25 cellular contexts compared by ENCODE assay signal in the genomic region with DNA sequence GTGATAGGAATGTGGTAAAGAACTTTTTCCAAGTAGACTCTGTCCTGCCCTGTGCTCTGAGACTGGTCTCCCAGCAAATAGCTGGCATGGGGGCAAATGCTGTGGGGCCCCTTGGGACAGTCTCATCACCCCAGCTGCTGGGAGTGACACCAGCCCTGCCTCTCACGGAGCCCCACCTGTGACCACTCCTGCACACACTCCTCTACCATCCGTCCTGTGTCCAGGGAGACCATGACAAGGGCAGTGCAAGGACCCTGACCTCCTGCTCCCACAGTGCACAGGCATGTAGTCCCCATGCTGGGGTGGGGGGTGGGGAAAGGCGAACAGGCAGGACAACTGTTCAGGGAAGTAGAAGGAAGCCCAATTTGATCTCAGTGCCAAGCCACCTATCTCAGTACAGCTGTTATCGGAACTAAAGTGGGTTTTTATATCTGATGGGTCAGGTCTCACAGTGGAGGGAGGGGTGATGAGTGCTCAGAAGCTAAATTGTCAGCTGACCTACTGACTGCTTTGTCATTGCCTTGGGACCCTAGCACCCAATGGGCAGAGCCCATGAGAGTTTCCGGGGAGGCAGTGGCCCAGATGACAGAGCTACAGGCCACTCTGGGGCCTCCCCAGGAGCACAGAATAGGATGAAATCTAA. TPM values are rescaled to one million over a fixed set of nuclear protein-coding genes. Genes with fewer than 3 reads are reported as not detected.
DNase-seq lines count a peak whose midpoint lies in the region; ATAC-seq and TF ChIP-seq lines count a peak whose summit lies in the region.
"Had no signal": no experiment of that assay in that cellular context is flagged by ENCODE, and none has a peak within 500 bp of the region (broad histone marks: within the 10 kb centered on the region; RNA-seq: fewer than 3 reads in every experiment).

No MANE protein-coding gene starts in this region.

- no peak for DNase-seq in left ventricle myocardium inferior
- DNase-seq in cardiac septum (ENCODE audit: low spot score), result no peak
- DNase-seq in lung (ENCODE audit: low spot score), result peak; percentile 21
- peak; percentile 36 for DNase-seq in sciatic nerve (ENCODE audit: low spot score)
- DNase-seq in uterus, result no peak
- no peak for DNase-seq in T-helper 2 cell
- no peak for DNase-seq in lower leg skin (ENCODE audit: low spot score in 2 of 2)
- no peak for DNase-seq in NCI-H1092 treated with DMSO at 0.1 percent for 48 hours (lab: John Stamatoyannopoulos, UW)
- DNase-seq: BE2C; CD4-positive, alpha-beta memory T cell; DMS153; GDM1; H7; MM.1S; NCI-H1105 treated with DMSO at 0.1 percent for 48 hours; NCI-H1694; NCI-H510A; NCI-H748 treated with DMSO at 0.1 percent for 48 hours; SHP77 had no signal

- peaks cover 7% of the 10 kb centered on the region for H3K36me3 ChIP-seq in left ventricle myocardium inferior
- H3K36me3 ChIP-seq in lung (ENCODE audit: control insufficient read depth in 2 of 2, insufficient read depth in 2 of 2, low read length in 2 of 2), result no peaks in the 10 kb centered on the region
- H3K36me3 ChIP-seq in uterus, result no peaks in the 10 kb centered on the region
- H3K36me3 ChIP-seq: BE2C had no signal

- TF ChIP-seq CTCF in left ventricle myocardium inferior (IDR thresholded peaks at IDR 0.05; ENCODE audit: borderline replicate concordance) (no peak), lung (IDR thresholded peaks at IDR 0.05; ENCODE audit: control extremely low read depth, extremely low read depth) (no peak), uterus (IDR thresholded peaks at IDR 0.05) (no peak), lower leg skin (IDR thresholded peaks at IDR 0.05) (no peak)

- H3K4me3 ChIP-seq in left ventricle myocardium inferior (no peak overlapping the region), lung (no peak overlapping the region), uterus (no peak overlapping the region), lower leg skin (ENCODE audit: low read depth, poor library complexity, severe bottlenecking) (no peak overlapping the region)

- peaks cover 16% of the 10 kb centered on the region for H3K9me3 ChIP-seq in left ventricle myocardium inferior (replicated peaks)
- H3K9me3 ChIP-seq in lung (ENCODE audit: control insufficient read depth in 2 of 2, insufficient read depth in 1 of 2, low read length in 1 of 2), result no peaks in the 10 kb centered on the region
- no peaks in the 10 kb centered on the region for H3K9me3 ChIP-seq in uterus
- H3K9me3 ChIP-seq: BE2C had no signal

- H3K27me3 ChIP-seq in left ventricle myocardium inferior (ENCODE audit: low read depth) (no peaks in the 10 kb centered on the region), lung (ENCODE audit: control insufficient read depth, insufficient read depth) (no peaks in the 10 kb centered on the region), uterus (no peaks in the 10 kb centered on the region)
- H3K27me3 ChIP-seq: BE2C had no signal

- WGBS in lung, 2 donors, result 88 to 89% methylated on average over 5 of the region's 5 CpGs
- 86 to 89% methylated on average over 5 of the region's 5 CpGs for WGBS in lower leg skin, 2 donors

- no peak for TF ChIP-seq POLR2A in uterus (IDR thresholded peaks at IDR 0.05)
- TF ChIP-seq POLR2A in lower leg skin (IDR thresholded peaks at IDR 0.05), result no peak

- ATAC-seq in lung (ENCODE audit: insufficient read depth, low FRiP score) (no peak), sciatic nerve (no peak)

- H3K27ac ChIP-seq in left ventricle myocardium inferior (replicated peaks), result peak overlapping the region; percentile 45
- H3K27ac ChIP-seq in lung (ENCODE audit: low read depth in 1 of 2, low read length in 1 of 2), result no peak overlapping the region
- H3K27ac ChIP-seq in uterus, result peak overlapping the region; percentile 49 to 50
- H3K27ac ChIP-seq: HL-60 had no signal

- H3K4me1 ChIP-seq in left ventricle myocardium inferior (peaks cover 69% of the 10 kb centered on the region), lung (ENCODE audit: control insufficient read depth in 2 of 2, insufficient read depth in 2 of 2, low read length in 2 of 2) (peaks cover 7 to 13% of the 10 kb centered on the region in 2 donors), uterus (peaks cover 0 to 5% of the 10 kb centered on the region in 2 donors)
- H3K4me1 ChIP-seq: BE2C had no signal

- intact Hi-C loops in left ventricle myocardium inferior (cut with micrococcal nuclease) (no loop called here), cardiac septum (cut with DNase I) (no loop called here), sciatic nerve (cut with DNase I) (no loop called here), uterus (cut with DNase I; ENCODE audit: low total_unique reads) (no loop called here), lower leg skin (cut with DNase I; ENCODE audit: low total_unique reads) (no loop called here)

RNA-seq across cellular contexts. Expression of gene VSTM4, which starts 24.5 kb away (rescaled TPM):
- total RNA-seq in left ventricle myocardium inferior (21.1 TPM), cardiac septum (24.4 TPM), lung (10 to 100 TPM; 10.9 to 49.4 TPM), sciatic nerve (16.4 TPM), uterus (10 to 100 TPM; 10.3 to 46.6 (median 19.3) TPM), lower leg skin (1 to 10 TPM; 1.1 to 5.0 (median 3.3) TPM)
- 1 to 10 TPM; 2.9 to 3.4 TPM for polyA plus RNA-seq in lung
- total RNA-seq: CD4-positive, alpha-beta memory T cell; OCI-LY7 had no signal
- polyA plus RNA-seq: CD4-positive, alpha-beta memory T cell; IgD-negative memory B cell had no signal

RNA-seq across cellular contexts. Expression of gene FAM170B, which starts 43.0 kb away (rescaled TPM):
- total RNA-seq in left ventricle myocardium inferior, result not detected
- not detected for total RNA-seq in cardiac septum
- under 1 TPM in 1 of 2 donors, not detected in 1; 0.34 TPM for total RNA-seq in lung
- under 1 TPM in 1 of 2 donors, not detected in 1; 0.13 TPM for polyA plus RNA-seq in lung
- not detected for total RNA-seq in sciatic nerve
- not detected for total RNA-seq in uterus
- not detected for total RNA-seq in lower leg skin
- total RNA-seq: A172; CD4-positive, alpha-beta memory T cell; Daoy; H7; LHCN-M2 had no signal
- polyA plus RNA-seq: CD4-positive, alpha-beta memory T cell; IgD-negative memory B cell had no signal

Comparison
In these comparisons a context has a peak if more than half of its experiments do, and no peak if none do; other contexts are left out.
1. DNase-seq: peak in lung (single experiment) and sciatic nerve (single experiment); none in left ventricle myocardium inferior (single experiment), cardiac septum (single experiment), uterus (0 of 2), T-helper 2 cell (0 of 5), lower leg skin (0 of 2) and NCI-H1092 treated with DMSO at 0.1 percent for 48 hours (single experiment).
2. H3K27ac ChIP-seq: peak in left ventricle myocardium inferior (single experiment) and uterus (2 of 2); none in lung (0 of 2).